Comparison of ENCODE assay signal across 8 cellular contexts in the genomic region with DNA sequence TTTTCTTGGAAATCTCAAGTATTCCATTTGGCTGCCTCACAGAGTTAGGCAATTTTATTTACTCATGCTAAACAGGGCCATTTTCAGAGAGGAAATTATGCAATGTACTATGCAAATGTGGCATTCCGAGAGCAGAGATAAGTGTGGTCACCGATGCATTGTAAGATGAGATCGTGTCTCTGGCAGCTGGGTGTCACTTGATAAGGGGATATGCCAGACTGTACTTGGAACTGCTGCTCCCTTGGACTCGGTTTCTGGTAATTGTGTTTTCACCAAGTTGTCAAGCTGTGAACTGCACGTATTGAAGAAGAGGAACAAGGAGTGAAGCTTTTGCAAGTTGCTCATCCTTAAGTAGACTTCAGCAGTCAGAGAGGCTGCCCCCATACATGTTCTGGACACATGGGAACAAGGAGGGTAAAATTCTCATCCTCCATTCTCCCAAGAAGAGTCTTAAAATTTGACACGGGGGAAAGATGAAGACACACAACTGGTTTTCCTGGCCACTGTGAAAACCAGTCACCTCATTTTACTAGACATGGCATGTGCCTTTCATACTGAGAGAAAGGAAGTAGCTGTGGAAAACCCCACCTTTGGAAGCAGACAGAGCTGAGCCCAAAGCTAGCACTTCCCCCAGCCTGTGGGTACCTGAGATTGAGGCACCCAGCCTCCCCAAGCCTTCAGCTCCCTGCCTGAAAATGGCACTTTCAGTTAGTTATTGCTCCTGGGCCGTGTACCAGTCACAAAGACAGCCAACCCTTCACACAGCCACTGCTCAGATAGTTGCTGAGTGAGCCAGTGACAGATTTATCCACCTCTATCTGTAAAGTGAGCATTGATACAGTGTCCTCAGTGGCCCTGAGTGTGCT.
DNase-seq lines count a peak whose midpoint lies in the region; ATAC-seq and TF ChIP-seq lines count a peak whose summit lies in the region.

No MANE protein-coding gene starts in this region.

- H3K36me3 Mint-ChIP-seq in immature natural killer cell, result peaks cover 0 to 4% (median 4%) of the 10 kb centered on the region in 3 donors
- H3K36me3 Mint-ChIP-seq in stimulated activated effector memory CD8-positive, alpha-beta T cell treated with anti-CD3 and anti-CD28 coated beads, Interleukin-12 subunit alpha, Interleukin-12 subunit beta, amount 100 ng/mL, for 72 hours, result peaks cover 9% of the 10 kb centered on the region

- H3K4me1 ChIP-seq in adipocyte (ENCODE audit: control insufficient read depth, insufficient read depth, low read length), result peaks cover 40% of the 10 kb centered on the region

- H3K27me3 Mint-ChIP-seq in immature natural killer cell (ENCODE audit: low read depth in 3 of 3), result no peaks in the 10 kb centered on the region

- peak overlapping the region in 4 of 5 donors; percentile 29 to 61 (median 53) for H3K4me3 Mint-ChIP-seq in immature natural killer cell
- H3K4me3 Mint-ChIP-seq in stimulated activated effector memory CD8-positive, alpha-beta T cell treated with anti-CD3 and anti-CD28 coated beads, Interleukin-12 subunit alpha, Interleukin-12 subunit beta, amount 100 ng/mL, for 72 hours, result peak overlapping the region; percentile 41

- H3K27ac Mint-ChIP-seq in immature natural killer cell, result peak overlapping the region; percentile 16 to 68 (median 66)
- peak overlapping the region; percentile 88 for H3K27ac Mint-ChIP-seq in stimulated activated effector memory CD8-positive, alpha-beta T cell treated with anti-CD3 and anti-CD28 coated beads, Interleukin-12 subunit alpha, Interleukin-12 subunit beta, amount 100 ng/mL, for 72 hours

- DNase-seq in BJ (ENCODE audit: low read depth) (peak; percentile 91), NCI-H526 treated with DMSO at 0.1 percent for 48 hours (lab: John Stamatoyannopoulos, UW) (peak; percentile 99), adipocyte (ENCODE audit: low read depth) (peak; percentile 95), immature natural killer cell (no peak), NCI-H2227 (lab: John Stamatoyannopoulos, UW; ENCODE audit: unreplicated experiment) (no peak)
- DNase-seq in stimulated activated effector memory CD8-positive, alpha-beta T cell treated with anti-CD3 and anti-CD28 coated beads, Interleukin-12 subunit alpha, Interleukin-12 subunit beta, amount 100 ng/mL, for 72 hours (ENCODE audit: low spot score in 2 of 2), result no peak

- H3K4me3 ChIP-seq in BJ (ENCODE audit: low read depth, low read length) (no peak overlapping the region), adipocyte (ENCODE audit: low read length) (no peak overlapping the region)

- H3K9me3 ChIP-seq in adipocyte (ENCODE audit: control insufficient read depth, low read length), result no peaks in the 10 kb centered on the region

- no peak for TF ChIP-seq CTCF in BJ (IDR thresholded peaks at IDR 0.05; ENCODE audit: insufficient read depth, low read depth, low read length)

- H3K27me3 ChIP-seq in BJ (ENCODE audit: control insufficient read depth, insufficient read depth, low read length) (no peaks in the 10 kb centered on the region), adipocyte (replicated peaks; ENCODE audit: control insufficient read depth, insufficient read depth, low read length) (no peaks in the 10 kb centered on the region)

- ATAC-seq in GM19025 (IDR thresholded peaks at IDR 0.05; ENCODE audit: low read depth, unreplicated experiment), result peak; percentile 62
- peak; percentile 71 for ATAC-seq in HG03159 (IDR thresholded peaks at IDR 0.05; ENCODE audit: unreplicated experiment)
- ATAC-seq in stimulated activated effector memory CD8-positive, alpha-beta T cell treated with anti-CD3 and anti-CD28 coated beads, Interleukin-12 subunit alpha, Interleukin-12 subunit beta, amount 100 ng/mL, for 72 hours, result peak; percentile 67

- H3K9me3 Mint-ChIP-seq in immature natural killer cell, result no peaks in the 10 kb centered on the region
- no peaks in the 10 kb centered on the region for H3K9me3 Mint-ChIP-seq in stimulated activated effector memory CD8-positive, alpha-beta T cell treated with anti-CD3 and anti-CD28 coated beads, Interleukin-12 subunit alpha, Interleukin-12 subunit beta, amount 100 ng/mL, for 72 hours

- H3K36me3 ChIP-seq in BJ (ENCODE audit: control insufficient read depth, insufficient read depth, low read length) (no peaks in the 10 kb centered on the region), adipocyte (ENCODE audit: control insufficient read depth, insufficient read depth, low read length, severe bottlenecking) (no peaks in the 10 kb centered on the region)

- CTCF ChIA-PET in BJ (lab: Yijun Ruan, JAX), result interaction anchor here (0.7 to 1.7 kb wide), 4 partner anchors 13 to 151 kb away, joined by 4 to 6 read pairs (median 4); partner anchors contain the start of gene SOCS1

- peaks cover 21 to 30% of the 10 kb centered on the region in 2 donors for H3K4me1 Mint-ChIP-seq in immature natural killer cell
- H3K4me1 Mint-ChIP-seq in stimulated activated effector memory CD8-positive, alpha-beta T cell treated with anti-CD3 and anti-CD28 coated beads, Interleukin-12 subunit alpha, Interleukin-12 subunit beta, amount 100 ng/mL, for 72 hours, result peaks cover 49% of the 10 kb centered on the region

- no peak overlapping the region for H3K9ac ChIP-seq in adipocyte (ENCODE audit: low read length)

- POLR2A ChIA-PET in BJ (lab: Charles Lee), result interaction anchor here (0.6 kb wide), 1 partner anchor 25 kb away, joined by 9 read pairs; no protein-coding TSS in a partner anchor

Comparison
In these comparisons a context has a peak if more than half of its experiments do, and no peak if none do; other contexts are left out.
1. DNase-seq: peak in BJ (single experiment), NCI-H526 treated with DMSO at 0.1 percent for 48 hours (single experiment) and adipocyte (single experiment); none in immature natural killer cell (0 of 3), stimulated activated effector memory CD8-positive, alpha-beta T cell treated with anti-CD3 and anti-CD28 coated beads, Interleukin-12 subunit alpha, Interleukin-12 subunit beta, amount 100 ng/mL, for 72 hours (0 of 2) and NCI-H2227 (single experiment).
2. Peak in every context shown above with its lines, with median percentiles within 50 percentile points of each other: ATAC-seq.